In genomic region chr10:70085975-70086613, GRCh38 we compare ENCODE assay signal across 1 cellular context.
TF ChIP-seq lines count a peak whose summit lies in the region.

No MANE protein-coding gene starts in this region.

TF ChIP-seq in HepG2, 621 proteins besides CTCF, POLR2A, EP300 and RAD21 (continued from another document and continues in another):
- TF ChIP-seq ZHX2 (IDR thresholded peaks at IDR 0.05; ENCODE audit: low read depth) (no peak), ZHX2 (CRISPR knock-in tag; IDR thresholded peaks at IDR 0.05; ENCODE audit: borderline replicate concordance) (no peak), ATAD3A (CRISPR knock-in tag; IDR thresholded peaks at IDR 0.05) (no peak), TBL1XR1 (IDR thresholded peaks at IDR 0.05; ENCODE audit: borderline replicate concordance, low read length, partially characterized antibody) (peak; percentile 96), ELF4 (CRISPR knock-in tag; IDR thresholded peaks at IDR 0.05; ENCODE audit: borderline replicate concordance) (no peak), HIC2 (CRISPR knock-in tag; IDR thresholded peaks at IDR 0.05; ENCODE audit: low read depth) (no peak; the same call in 1 of the 2 replicates), ZNF780A (CRISPR knock-in tag; IDR thresholded peaks at IDR 0.05) (no peak), POLR2AphosphoS5 (IDR thresholded peaks at IDR 0.05; ENCODE audit: low read depth, low read length) (no peak), ARID4A (CRISPR knock-in tag; IDR thresholded peaks at IDR 0.05; ENCODE audit: borderline replicate concordance) (peak; percentile 50; the same call in 1 of the 2 replicates), ATF6 (CRISPR knock-in tag; conservative IDR thresholded peaks at IDR 0.05) (no peak), ZSCAN9 (CRISPR knock-in tag; IDR thresholded peaks at IDR 0.05; ENCODE audit: borderline replicate concordance) (peak; percentile 67; the same call in 1 of the 2 replicates), RXRB (CRISPR knock-in tag; IDR thresholded peaks at IDR 0.05; ENCODE audit: borderline replicate concordance) (peak; percentile 88), GLI4 (CRISPR knock-in tag; IDR thresholded peaks at IDR 0.05; ENCODE audit: borderline replicate concordance) (no peak), ZSCAN25 (CRISPR knock-in tag; IDR thresholded peaks at IDR 0.05) (no peak), ZNF816 (CRISPR knock-in tag; IDR thresholded peaks at IDR 0.05; ENCODE audit: borderline replicate concordance) (0 out of 2 replicates have a peak, but pooled peaks have one; percentile 50), ZNF24 (IDR thresholded peaks at IDR 0.05) (no peak), ZNF18 (CRISPR knock-in tag; IDR thresholded peaks at IDR 0.05; ENCODE audit: insufficient replicate concordance) (no peak), ZNF432 (CRISPR knock-in tag; IDR thresholded peaks at IDR 0.05; ENCODE audit: borderline replicate concordance) (no peak), ZNF253 (CRISPR knock-in tag; IDR thresholded peaks at IDR 0.05; ENCODE audit: borderline replicate concordance) (no peak), HMG20A (CRISPR knock-in tag; IDR thresholded peaks at IDR 0.05; ENCODE audit: borderline replicate concordance) (peak; percentile 80), RBM39 (IDR thresholded peaks at IDR 0.05; ENCODE audit: low read depth, low read length, poor library complexity, severe bottlenecking) (no peak)
- TF ChIP-seq, protein P1, sequence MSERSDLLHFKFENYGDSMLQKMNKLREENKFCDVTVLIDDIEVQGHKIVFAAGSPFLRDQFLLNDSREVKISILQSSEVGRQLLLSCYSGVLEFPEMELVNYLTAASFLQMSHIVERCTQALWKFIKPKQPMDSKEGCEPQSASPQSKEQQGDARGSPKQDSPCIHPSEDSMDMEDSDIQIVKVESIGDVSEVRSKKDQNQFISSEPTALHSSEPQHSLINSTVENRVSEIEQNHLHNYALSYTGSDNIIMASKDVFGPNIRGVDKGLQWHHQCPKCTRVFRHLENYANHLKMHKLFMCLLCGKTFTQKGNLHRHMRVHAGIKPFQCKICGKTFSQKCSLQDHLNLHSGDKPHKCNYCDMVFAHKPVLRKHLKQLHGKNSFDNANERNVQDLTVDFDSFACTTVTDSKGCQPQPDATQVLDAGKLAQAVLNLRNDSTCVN (CRISPR knock-in tag; IDR thresholded peaks at IDR 0.05; ENCODE audit: borderline replicate concordance): no peak
- TF ChIP-seq, protein P2, sequence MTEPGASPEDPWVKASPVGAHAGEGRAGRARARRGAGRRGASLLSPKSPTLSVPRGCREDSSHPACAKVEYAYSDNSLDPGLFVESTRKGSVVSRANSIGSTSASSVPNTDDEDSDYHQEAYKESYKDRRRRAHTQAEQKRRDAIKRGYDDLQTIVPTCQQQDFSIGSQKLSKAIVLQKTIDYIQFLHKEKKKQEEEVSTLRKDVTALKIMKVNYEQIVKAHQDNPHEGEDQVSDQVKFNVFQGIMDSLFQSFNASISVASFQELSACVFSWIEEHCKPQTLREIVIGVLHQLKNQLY (CRISPR knock-in tag; IDR thresholded peaks at IDR 0.05): 0 out of 2 replicates have a peak, but pooled peaks have one; percentile 29
- TF ChIP-seq, protein P3, sequence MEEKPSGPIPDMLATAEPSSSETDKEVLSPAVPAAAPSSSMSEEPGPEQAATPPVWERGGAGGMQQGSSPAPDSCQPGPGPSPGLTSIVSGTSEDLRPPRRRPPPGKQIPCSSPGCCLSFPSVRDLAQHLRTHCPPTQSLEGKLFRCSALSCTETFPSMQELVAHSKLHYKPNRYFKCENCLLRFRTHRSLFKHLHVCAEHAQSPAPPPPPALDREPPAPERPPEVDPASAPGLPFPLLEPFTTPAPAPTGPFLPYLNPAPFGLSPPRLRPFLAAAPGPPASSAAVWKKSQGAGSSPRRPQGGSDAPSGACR (CRISPR knock-in tag; IDR thresholded peaks at IDR 0.05): no peak
- TF ChIP-seq, protein P4, sequence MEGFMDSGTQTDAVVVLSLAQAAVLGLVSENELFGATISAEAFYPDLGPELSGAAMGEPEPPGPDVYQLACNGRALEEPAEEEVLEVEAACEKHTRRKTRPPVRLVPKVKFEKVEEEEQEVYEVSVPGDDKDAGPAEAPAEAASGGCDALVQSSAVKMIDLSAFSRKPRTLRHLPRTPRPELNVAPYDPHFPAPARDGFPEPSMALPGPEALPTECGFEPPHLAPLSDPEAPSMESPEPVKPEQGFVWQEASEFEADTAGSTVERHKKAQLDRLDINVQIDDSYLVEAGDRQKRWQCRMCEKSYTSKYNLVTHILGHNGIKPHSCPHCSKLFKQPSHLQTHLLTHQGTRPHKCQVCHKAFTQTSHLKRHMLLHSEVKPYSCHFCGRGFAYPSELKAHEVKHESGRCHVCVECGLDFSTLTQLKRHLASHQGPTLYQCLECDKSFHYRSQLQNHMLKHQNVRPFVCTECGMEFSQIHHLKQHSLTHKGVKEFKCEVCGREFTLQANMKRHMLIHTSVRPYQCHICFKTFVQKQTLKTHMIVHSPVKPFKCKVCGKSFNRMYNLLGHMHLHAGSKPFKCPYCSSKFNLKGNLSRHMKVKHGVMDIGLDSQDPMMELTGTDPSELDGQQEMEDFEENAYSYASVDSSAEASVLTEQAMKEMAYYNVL (CRISPR knock-in tag; IDR thresholded peaks at IDR 0.05; ENCODE audit: borderline replicate concordance): 0 out of 2 replicates have a peak, but pooled peaks have one; percentile 57
- TF ChIP-seq, protein P5, sequence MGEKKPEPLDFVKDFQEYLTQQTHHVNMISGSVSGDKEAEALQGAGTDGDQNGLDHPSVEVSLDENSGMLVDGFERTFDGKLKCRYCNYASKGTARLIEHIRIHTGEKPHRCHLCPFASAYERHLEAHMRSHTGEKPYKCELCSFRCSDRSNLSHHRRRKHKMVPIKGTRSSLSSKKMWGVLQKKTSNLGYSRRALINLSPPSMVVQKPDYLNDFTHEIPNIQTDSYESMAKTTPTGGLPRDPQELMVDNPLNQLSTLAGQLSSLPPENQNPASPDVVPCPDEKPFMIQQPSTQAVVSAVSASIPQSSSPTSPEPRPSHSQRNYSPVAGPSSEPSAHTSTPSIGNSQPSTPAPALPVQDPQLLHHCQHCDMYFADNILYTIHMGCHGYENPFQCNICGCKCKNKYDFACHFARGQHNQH (CRISPR knock-in tag; IDR thresholded peaks at IDR 0.05): peak; percentile 76
